Comparison of ENCODE assay signal across 23 cellular contexts in genomic region chr11:110599207-110599606, GRCh38.
"Had no signal": no experiment of that assay in that cellular context is flagged by ENCODE, and none has a peak within 500 bp of the region (broad histone marks: within the 10 kb centered on the region; RNA-seq: fewer than 3 reads in every experiment).

No MANE protein-coding gene starts in this region.

- ATAC-seq: K562 had no signal

- H3K36me3 ChIP-seq: SJSA1 had no signal

- FAIRE-seq: HTR-8/SVneo, K562, RCC 7860 had no signal

- H3K27ac ChIP-seq: HL-60, SJSA1, SK-N-MC had no signal

- H3K27me3 ChIP-seq: SJSA1 had no signal

- DNase-seq: MV-4-11, NCI-H1048, NCI-H1105, NCI-H1417, NCI-H1436 treated with DMSO at 0.1 percent for 48 hours, NCI-H1694, NCI-H187 treated with DMSO at 0.1 percent for 48 hours, NCI-H2029 treated with DMSO at 0.1 percent for 48 hours, NCI-H2107, NCI-H2227 treated with DMSO at 0.1 percent for 48 hours, NCI-H524, NCI-H526 treated with DMSO at 0.1 percent for 48 hours, NCI-H774, Right ventricle myocardium superior, RPMI8226, SIG-M5 had no signal

- H3K27me3 Mint-ChIP-seq: IgD-negative memory B cell had no signal

- H3K4me1 ChIP-seq: SJSA1 had no signal

- H3K9me3 ChIP-seq: SJSA1 had no signal

- H3K4me1 Mint-ChIP-seq: IgD-negative memory B cell had no signal

- H3K27ac Mint-ChIP-seq: IgD-negative memory B cell had no signal

- H3K4me3 Mint-ChIP-seq: IgD-negative memory B cell had no signal

- H3K4me3 ChIP-seq: K562, SJSA1, SK-N-MC had no signal
